In the genomic region with DNA sequence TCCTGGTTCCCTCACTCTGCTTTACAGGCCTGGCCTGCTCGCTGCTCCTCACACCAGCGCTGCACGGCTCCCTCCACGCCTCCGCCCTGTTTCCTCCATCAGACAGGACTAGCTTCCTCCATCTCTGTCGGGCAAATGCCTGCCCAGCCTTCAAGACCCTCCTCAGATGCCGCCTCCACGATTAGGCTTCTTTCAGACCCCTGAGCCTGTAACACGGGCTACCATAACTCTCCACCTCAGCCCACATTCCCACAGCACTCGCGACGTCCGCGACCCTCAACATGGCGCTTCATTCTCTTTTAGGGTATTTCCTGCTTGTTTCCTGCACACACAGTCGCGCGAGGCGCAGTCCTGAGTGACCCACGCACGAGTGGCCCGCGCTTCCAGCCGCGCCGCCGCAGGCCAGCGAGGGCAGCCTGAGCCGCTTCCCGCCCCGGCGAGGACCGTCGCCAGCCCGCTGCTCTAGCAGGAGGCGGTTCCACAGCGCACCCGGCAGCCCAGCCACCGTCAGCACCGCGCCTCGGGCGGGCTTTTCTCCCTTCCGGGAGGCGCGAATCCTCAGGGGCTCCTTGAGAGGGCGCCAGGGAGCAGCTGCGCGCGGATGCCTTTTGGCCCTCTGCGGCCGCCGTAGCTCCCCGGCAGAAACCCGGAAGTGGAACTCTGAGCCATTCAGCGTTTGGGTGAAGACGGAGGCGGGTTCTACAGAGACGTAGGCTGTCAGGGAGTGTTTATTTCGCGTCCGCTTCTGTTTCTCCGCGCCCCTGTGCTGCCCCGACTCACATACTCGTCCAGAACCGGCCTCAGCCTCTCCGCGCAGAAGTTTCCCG, we compare ENCODE assay signal across 8 cellular contexts. TPM values are rescaled to one million over a fixed set of nuclear protein-coding genes. Genes with fewer than 3 reads are reported as not detected.
DNase-seq lines count a peak whose midpoint lies in the region; ATAC-seq and TF ChIP-seq lines count a peak whose summit lies in the region.

Gene FRG1, plus strand, starts transcription at position 695 of the 827 bp plus-strand sequence. CDS start 138 bp downstream, outside the sequence.

- ATAC-seq in GM19455 (IDR thresholded peaks at IDR 0.05; ENCODE audit: unreplicated experiment): peak; percentile 100
- ATAC-seq in mucosa of descending colon: peak; percentile 100

- peak within 1 kb of the TSS; percentile 92 for H3K4me3 ChIP-seq in BJ (ENCODE audit: low read depth, low read length)
- peak within 1 kb of the TSS; percentile 80 for H3K4me3 ChIP-seq in mucosa of descending colon

- H3K27me3 Mint-ChIP-seq in activated CD4-positive, alpha-beta memory T cell treated with anti-CD3 and anti-CD28 coated beads, Interleukin-2, amount 10 ng/mL, durations not matched to agents 7 days and 5 days: peaks cover 4% of the 10 kb centered on the region

- peaks cover 50% of the 10 kb centered on the region for H3K4me1 Mint-ChIP-seq in activated CD4-positive, alpha-beta memory T cell treated with anti-CD3 and anti-CD28 coated beads, Interleukin-2, amount 10 ng/mL, durations not matched to agents 7 days and 5 days

- in situ Hi-C loops in endometrial microvascular endothelial cells (cut with HindIII; ENCODE audit: inconsistent ontology term, low pct_unique_long_range_greater_than_20kb, low sequenced_read_pairs): no loop called here

- H3K9me3 Mint-ChIP-seq in activated CD4-positive, alpha-beta memory T cell treated with anti-CD3 and anti-CD28 coated beads, Interleukin-2, amount 10 ng/mL, durations not matched to agents 7 days and 5 days: peaks cover 13% of the 10 kb centered on the region

- H3K36me3 ChIP-seq in BJ (ENCODE audit: control insufficient read depth, insufficient read depth, low read length) (no peaks in the 10 kb centered on the region), mucosa of descending colon (ENCODE audit: low read depth) (no peaks in the 10 kb centered on the region)

- CTCF ChIA-PET in BJ (lab: Yijun Ruan, JAX): interaction anchor here (1.8 kb wide), 1 partner anchor 9 kb away, joined by 12 read pairs; no protein-coding TSS in a partner anchor
- CTCF ChIA-PET in activated CD4-positive, alpha-beta memory T cell treated with anti-CD3 and anti-CD28 coated beads, Interleukin-2, amount 10 ng/mL, durations not matched to agents 7 days and 5 days (lab: Charles Lee): interaction anchor here (0.8 to 0.9 kb wide), 2 partner anchors 10 to 28 kb away, joined by 4 to 5 read pairs; no protein-coding TSS in a partner anchor

- peak within 1 kb of the TSS; percentile 84 for H3K4me3 Mint-ChIP-seq in activated CD4-positive, alpha-beta memory T cell treated with anti-CD3 and anti-CD28 coated beads, Interleukin-2, amount 10 ng/mL, durations not matched to agents 7 days and 5 days

- intact Hi-C loops in mucosa of descending colon (cut with DNase I, micrococcal nuclease): no loop called here

- peak within 1 kb of the TSS; percentile 90 for H3K27ac Mint-ChIP-seq in activated CD4-positive, alpha-beta memory T cell treated with anti-CD3 and anti-CD28 coated beads, Interleukin-2, amount 10 ng/mL, durations not matched to agents 7 days and 5 days

- peaks cover 10% of the 10 kb centered on the region for H3K4me1 ChIP-seq in mucosa of descending colon (ENCODE audit: low read depth)

- H3K27me3 ChIP-seq in BJ (ENCODE audit: control insufficient read depth, insufficient read depth, low read length): no peaks in the 10 kb centered on the region

- peak; percentile 99 for TF ChIP-seq CTCF in BJ (IDR thresholded peaks at IDR 0.05; ENCODE audit: insufficient read depth, low read depth, low read length)
- TF ChIP-seq CTCF in mucosa of descending colon (IDR thresholded peaks at IDR 0.05): peak; percentile 93

- peaks cover 42% of the 10 kb centered on the region for H3K36me3 Mint-ChIP-seq in activated CD4-positive, alpha-beta memory T cell treated with anti-CD3 and anti-CD28 coated beads, Interleukin-2, amount 10 ng/mL, durations not matched to agents 7 days and 5 days (ENCODE audit: low read depth)

- POLR2A ChIA-PET in BJ (lab: Charles Lee): no interaction called here
- POLR2A ChIA-PET in activated CD4-positive, alpha-beta memory T cell treated with anti-CD3 and anti-CD28 coated beads, Interleukin-2, amount 10 ng/mL, durations not matched to agents 7 days and 5 days (lab: Charles Lee): interaction anchor here (0.7 to 1.8 kb wide), 3 partner anchors 9 to 19 kb away, joined by 3 to 7 read pairs (median 7); no protein-coding TSS in a partner anchor

- no peaks in the 10 kb centered on the region for H3K9me3 ChIP-seq in mucosa of descending colon

- DNase-seq in BJ (ENCODE audit: low read depth): peak; percentile 57
- DNase-seq in HPDE6-E6E7 (ENCODE audit: extremely low spot score): peak; percentile 82
- DNase-seq in activated CD4-positive, alpha-beta memory T cell treated with anti-CD3 and anti-CD28 coated beads, Interleukin-2, amount 10 ng/mL, durations not matched to agents 7 days and 5 days: peak; percentile 97
- peak; percentile 95 to 97 (median 97) for DNase-seq in mucosa of descending colon
- DNase-seq in stimulated activated CD8-positive, alpha-beta memory T cell treated with anti-CD3 and anti-CD28 coated beads, Interleukin-4, amount 100 ng/mL, for 4 hours (ENCODE audit: low read depth in 2 of 2, low spot score in 1 of 2): peak; percentile 90 to 95
- DNase-seq in NCI-H2171 (lab: John Stamatoyannopoulos, UW): no peak

RNA-seq across cellular contexts. Expression of gene FRG1, which starts in this region (rescaled TPM):
- 7.0 and 16.3 TPM in 2 replicates for polyA plus RNA-seq in BJ (2011; rRNA removed)
- polyA minus RNA-seq in BJ (2011; rRNA and poly(A)+ RNA removed): 4.3 and 7.0 TPM in 2 replicates
- total RNA-seq in activated CD4-positive, alpha-beta memory T cell treated with anti-CD3 and anti-CD28 coated beads, Interleukin-2, amount 10 ng/mL, durations not matched to agents 7 days and 5 days: 10 to 100 TPM; 68.5 to 73.4 TPM
- total RNA-seq in endometrial microvascular endothelial cells (ENCODE audit: inconsistent ontology term): 30.4 TPM
- 10 to 100 TPM; 32.2 to 36.1 (median 32.4) TPM for total RNA-seq in mucosa of descending colon
